Comparison of ENCODE assay signal across 3 cellular contexts in the genomic region with DNA sequence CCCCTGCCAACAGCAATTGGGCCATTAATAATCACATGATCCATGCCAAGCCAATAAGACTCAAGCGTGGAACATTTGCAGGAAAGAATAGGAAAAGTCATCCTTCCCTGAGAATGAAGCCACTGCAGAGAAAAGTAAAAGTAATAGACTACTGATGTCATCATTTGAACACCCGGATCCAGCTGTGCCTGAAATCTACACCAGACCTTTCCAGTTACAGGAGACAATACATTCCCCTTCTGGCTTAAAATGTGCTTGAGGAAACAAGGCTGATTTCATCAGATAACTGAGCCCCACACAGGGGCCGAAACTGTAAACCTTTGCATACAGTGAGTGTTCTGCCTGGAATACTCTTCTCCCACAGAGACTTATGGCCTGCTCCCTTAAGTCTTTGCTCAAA.
TF ChIP-seq lines count a peak whose summit lies in the region.

No MANE protein-coding gene starts in this region.

TF ChIP-seq in A549, 52 proteins besides CTCF, POLR2A, EP300 and RAD21:
- TF ChIP-seq MYC (IDR thresholded peaks at IDR 0.05; ENCODE audit: borderline replicate concordance, low read length) (no peak), EHF (CRISPR knock-in tag; IDR thresholded peaks at IDR 0.05) (no peak), CEBPB (IDR thresholded peaks at IDR 0.05) (no peak), POLR2AphosphoS2 (conservative IDR thresholded peaks at IDR 0.05; ENCODE audit: low read length) (no peak), MAFK (IDR thresholded peaks at IDR 0.05; ENCODE audit: partially characterized antibody) (no peak), ZNF302 (CRISPR knock-in tag; IDR thresholded peaks at IDR 0.05) (no peak), CBX2 (IDR thresholded peaks at IDR 0.05; ENCODE audit: borderline replicate concordance, low read depth) (no peak), RNF2 (IDR thresholded peaks at IDR 0.05; ENCODE audit: borderline replicate concordance, low read depth) (no peak), CHD2 (IDR thresholded peaks at IDR 0.05; ENCODE audit: low read length, partially characterized antibody) (no peak), NR3C1 (IDR thresholded peaks at IDR 0.05) (no peak)
- TF ChIP-seq, protein P1, sequence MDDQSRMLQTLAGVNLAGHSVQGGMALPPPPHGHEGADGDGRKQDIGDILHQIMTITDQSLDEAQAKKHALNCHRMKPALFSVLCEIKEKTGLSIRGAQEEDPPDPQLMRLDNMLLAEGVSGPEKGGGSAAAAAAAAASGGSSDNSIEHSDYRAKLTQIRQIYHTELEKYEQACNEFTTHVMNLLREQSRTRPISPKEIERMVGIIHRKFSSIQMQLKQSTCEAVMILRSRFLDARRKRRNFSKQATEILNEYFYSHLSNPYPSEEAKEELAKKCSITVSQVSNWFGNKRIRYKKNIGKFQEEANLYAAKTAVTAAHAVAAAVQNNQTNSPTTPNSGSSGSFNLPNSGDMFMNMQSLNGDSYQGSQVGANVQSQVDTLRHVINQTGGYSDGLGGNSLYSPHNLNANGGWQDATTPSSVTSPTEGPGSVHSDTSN (IDR thresholded peaks at IDR 0.05): no peak
- TF ChIP-seq, protein P2, sequence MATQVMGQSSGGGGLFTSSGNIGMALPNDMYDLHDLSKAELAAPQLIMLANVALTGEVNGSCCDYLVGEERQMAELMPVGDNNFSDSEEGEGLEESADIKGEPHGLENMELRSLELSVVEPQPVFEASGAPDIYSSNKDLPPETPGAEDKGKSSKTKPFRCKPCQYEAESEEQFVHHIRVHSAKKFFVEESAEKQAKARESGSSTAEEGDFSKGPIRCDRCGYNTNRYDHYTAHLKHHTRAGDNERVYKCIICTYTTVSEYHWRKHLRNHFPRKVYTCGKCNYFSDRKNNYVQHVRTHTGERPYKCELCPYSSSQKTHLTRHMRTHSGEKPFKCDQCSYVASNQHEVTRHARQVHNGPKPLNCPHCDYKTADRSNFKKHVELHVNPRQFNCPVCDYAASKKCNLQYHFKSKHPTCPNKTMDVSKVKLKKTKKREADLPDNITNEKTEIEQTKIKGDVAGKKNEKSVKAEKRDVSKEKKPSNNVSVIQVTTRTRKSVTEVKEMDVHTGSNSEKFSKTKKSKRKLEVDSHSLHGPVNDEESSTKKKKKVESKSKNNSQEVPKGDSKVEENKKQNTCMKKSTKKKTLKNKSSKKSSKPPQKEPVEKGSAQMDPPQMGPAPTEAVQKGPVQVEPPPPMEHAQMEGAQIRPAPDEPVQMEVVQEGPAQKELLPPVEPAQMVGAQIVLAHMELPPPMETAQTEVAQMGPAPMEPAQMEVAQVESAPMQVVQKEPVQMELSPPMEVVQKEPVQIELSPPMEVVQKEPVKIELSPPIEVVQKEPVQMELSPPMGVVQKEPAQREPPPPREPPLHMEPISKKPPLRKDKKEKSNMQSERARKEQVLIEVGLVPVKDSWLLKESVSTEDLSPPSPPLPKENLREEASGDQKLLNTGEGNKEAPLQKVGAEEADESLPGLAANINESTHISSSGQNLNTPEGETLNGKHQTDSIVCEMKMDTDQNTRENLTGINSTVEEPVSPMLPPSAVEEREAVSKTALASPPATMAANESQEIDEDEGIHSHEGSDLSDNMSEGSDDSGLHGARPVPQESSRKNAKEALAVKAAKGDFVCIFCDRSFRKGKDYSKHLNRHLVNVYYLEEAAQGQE (IDR thresholded peaks at IDR 0.05): no peak

TF ChIP-seq in IMR-90, 13 proteins besides CTCF, POLR2A, EP300 and RAD21 (continued from another document):
- TF ChIP-seq MAZ (IDR thresholded peaks at IDR 0.05; ENCODE audit: borderline replicate concordance, low read depth, low read length) (no peak), MAFK (IDR thresholded peaks at IDR 0.05; ENCODE audit: low read depth, low read length) (no peak), MXI1 (IDR thresholded peaks at IDR 0.05; ENCODE audit: borderline replicate concordance, low read depth, low read length) (no peak), SMC3 (IDR thresholded peaks at IDR 0.05; ENCODE audit: low read depth, low read length) (no peak), NFE2L2 (IDR thresholded peaks at IDR 0.05; ENCODE audit: low read depth, low read length) (no peak)
TF ChIP-seq in IMR-90: peak in this region for 0.

TF ChIP-seq in K562, 482 proteins besides CTCF, POLR2A, EP300 and RAD21:
- TF ChIP-seq ZNF764 (CRISPR knock-in tag; IDR thresholded peaks at IDR 0.05; ENCODE audit: low read depth) (no peak), JUNB (CRISPR knock-in tag; conservative IDR thresholded peaks at IDR 0.05) (no peak), SMAD3 (CRISPR knock-in tag; conservative IDR thresholded peaks at IDR 0.05) (no peak)
- TF ChIP-seq, protein P3, sequence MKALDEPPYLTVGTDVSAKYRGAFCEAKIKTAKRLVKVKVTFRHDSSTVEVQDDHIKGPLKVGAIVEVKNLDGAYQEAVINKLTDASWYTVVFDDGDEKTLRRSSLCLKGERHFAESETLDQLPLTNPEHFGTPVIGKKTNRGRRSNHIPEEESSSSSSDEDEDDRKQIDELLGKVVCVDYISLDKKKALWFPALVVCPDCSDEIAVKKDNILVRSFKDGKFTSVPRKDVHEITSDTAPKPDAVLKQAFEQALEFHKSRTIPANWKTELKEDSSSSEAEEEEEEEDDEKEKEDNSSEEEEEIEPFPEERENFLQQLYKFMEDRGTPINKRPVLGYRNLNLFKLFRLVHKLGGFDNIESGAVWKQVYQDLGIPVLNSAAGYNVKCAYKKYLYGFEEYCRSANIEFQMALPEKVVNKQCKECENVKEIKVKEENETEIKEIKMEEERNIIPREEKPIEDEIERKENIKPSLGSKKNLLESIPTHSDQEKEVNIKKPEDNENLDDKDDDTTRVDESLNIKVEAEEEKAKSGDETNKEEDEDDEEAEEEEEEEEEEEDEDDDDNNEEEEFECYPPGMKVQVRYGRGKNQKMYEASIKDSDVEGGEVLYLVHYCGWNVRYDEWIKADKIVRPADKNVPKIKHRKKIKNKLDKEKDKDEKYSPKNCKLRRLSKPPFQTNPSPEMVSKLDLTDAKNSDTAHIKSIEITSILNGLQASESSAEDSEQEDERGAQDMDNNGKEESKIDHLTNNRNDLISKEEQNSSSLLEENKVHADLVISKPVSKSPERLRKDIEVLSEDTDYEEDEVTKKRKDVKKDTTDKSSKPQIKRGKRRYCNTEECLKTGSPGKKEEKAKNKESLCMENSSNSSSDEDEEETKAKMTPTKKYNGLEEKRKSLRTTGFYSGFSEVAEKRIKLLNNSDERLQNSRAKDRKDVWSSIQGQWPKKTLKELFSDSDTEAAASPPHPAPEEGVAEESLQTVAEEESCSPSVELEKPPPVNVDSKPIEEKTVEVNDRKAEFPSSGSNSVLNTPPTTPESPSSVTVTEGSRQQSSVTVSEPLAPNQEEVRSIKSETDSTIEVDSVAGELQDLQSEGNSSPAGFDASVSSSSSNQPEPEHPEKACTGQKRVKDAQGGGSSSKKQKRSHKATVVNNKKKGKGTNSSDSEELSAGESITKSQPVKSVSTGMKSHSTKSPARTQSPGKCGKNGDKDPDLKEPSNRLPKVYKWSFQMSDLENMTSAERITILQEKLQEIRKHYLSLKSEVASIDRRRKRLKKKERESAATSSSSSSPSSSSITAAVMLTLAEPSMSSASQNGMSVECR (CRISPR knock-in tag; IDR thresholded peaks at IDR 0.05): no peak
- TF ChIP-seq, protein P4, sequence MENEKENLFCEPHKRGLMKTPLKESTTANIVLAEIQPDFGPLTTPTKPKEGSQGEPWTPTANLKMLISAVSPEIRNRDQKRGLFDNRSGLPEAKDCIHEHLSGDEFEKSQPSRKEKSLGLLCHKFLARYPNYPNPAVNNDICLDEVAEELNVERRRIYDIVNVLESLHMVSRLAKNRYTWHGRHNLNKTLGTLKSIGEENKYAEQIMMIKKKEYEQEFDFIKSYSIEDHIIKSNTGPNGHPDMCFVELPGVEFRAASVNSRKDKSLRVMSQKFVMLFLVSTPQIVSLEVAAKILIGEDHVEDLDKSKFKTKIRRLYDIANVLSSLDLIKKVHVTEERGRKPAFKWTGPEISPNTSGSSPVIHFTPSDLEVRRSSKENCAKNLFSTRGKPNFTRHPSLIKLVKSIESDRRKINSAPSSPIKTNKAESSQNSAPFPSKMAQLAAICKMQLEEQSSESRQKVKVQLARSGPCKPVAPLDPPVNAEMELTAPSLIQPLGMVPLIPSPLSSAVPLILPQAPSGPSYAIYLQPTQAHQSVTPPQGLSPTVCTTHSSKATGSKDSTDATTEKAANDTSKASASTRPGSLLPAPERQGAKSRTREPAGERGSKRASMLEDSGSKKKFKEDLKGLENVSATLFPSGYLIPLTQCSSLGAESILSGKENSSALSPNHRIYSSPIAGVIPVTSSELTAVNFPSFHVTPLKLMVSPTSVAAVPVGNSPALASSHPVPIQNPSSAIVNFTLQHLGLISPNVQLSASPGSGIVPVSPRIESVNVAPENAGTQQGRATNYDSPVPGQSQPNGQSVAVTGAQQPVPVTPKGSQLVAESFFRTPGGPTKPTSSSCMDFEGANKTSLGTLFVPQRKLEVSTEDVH (IDR thresholded peaks at IDR 0.05; ENCODE audit: low read depth, partially characterized antibody): no peak
- TF ChIP-seq, protein P5, sequence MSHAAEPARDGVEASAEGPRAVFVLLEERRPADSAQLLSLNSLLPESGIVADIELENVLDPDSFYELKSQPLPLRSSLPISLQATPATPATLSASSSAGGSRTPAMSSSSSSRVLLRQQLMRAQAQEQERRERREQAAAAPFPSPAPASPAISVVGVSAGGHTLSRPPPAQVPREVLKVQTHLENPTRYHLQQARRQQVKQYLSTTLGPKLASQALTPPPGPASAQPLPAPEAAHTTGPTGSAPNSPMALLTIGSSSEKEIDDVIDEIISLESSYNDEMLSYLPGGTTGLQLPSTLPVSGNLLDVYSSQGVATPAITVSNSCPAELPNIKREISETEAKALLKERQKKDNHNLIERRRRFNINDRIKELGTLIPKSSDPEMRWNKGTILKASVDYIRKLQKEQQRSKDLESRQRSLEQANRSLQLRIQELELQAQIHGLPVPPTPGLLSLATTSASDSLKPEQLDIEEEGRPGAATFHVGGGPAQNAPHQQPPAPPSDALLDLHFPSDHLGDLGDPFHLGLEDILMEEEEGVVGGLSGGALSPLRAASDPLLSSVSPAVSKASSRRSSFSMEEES (CRISPR knock-in tag; IDR thresholded peaks at IDR 0.05): peak; percentile 24; the same call in 1 of the 2 replicates
